ENCODE assay signal across 16 cellular contexts in the genomic region with DNA sequence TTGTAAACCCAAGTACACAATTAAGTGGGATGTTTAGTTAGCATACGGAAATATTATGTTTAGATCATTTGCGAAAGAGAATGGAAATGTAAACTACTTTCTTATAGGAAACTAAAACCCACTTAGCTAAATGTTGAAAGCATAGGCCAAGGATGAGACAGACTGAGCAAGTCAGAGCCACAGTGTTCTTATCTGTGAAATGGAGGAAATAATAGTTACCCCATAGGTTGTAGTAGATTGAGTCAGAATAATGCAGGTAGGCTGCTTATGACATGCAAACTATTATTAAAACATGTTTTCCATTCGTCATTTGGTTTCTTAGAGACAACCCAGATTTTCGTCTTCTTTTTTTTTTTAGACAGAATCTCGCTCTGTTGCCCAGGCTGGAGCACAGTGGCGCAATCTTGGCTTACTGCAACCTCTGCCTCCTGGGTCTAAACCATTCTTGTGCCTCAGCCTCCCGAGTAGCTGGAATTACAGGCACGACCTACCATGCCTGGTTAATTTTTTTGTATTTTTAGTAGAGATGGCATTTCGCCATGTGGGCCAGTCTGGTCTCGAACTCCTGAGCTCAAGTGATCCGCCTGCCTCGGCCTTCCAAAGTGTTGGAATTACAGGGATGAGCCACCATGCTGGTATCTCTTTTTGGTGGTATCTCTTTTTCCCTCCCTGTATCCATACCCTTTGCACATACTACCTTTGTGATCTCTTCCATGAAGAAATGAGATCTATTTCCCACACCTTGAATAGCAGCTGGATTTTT.
A peak's percentile ranks its signal among the peaks of the same experiment; 100 is the strongest.
DNase-seq lines count a peak whose midpoint lies in the region; ATAC-seq and TF ChIP-seq lines count a peak whose summit lies in the region.
"Had no signal": no experiment of that assay in that cellular context is flagged by ENCODE, and none has a peak within 500 bp of the region (broad histone marks: within the 10 kb centered on the region; RNA-seq: fewer than 3 reads in every experiment).

No MANE protein-coding gene starts in this region.

- no peaks in the 10 kb centered on the region for H3K27me3 ChIP-seq in SK-N-SH (ENCODE audit: insufficient read depth)
- H3K27me3 ChIP-seq: sigmoid colon, stomach had no signal

- DNase-seq in activated CD4-positive, alpha-beta memory T cell treated with anti-CD3 and anti-CD28 coated beads for 36 hours, result no peak
- DNase-seq in activated CD4-positive, alpha-beta memory T cell treated with anti-CD3 and anti-CD28 coated beads, Interleukin-2, amount 10 ng/mL, durations not matched to agents 7 days and 5 days, result no peak
- DNase-seq in SK-N-SH, result no peak
- peak; percentile 70 for DNase-seq in epithelial cell of esophagus (ENCODE audit: low read depth)
- no peak for DNase-seq in stimulated activated naive B cell treated with anti-CD40 and anti-IgM and Interleukin-4, amounts not matched to agents 10 μg/mL and 1 μg/mL and 100 μg/mL, for 72 hours
- DNase-seq in anterior cingulate cortex (lab: John Stamatoyannopoulos, UW), result no peak
- DNase-seq in NCI-H446 treated with DMSO at 0.1 percent for 48 hours (lab: John Stamatoyannopoulos, UW), result no peak
- DNase-seq: activated CD4-positive, alpha-beta T cell treated with anti-CD3 and anti-CD28 coated beads, Interleukin-2, amount 50 U/mL, for 4 hours; activated naive CD8-positive, alpha-beta T cell treated with anti-CD3 and anti-CD28 coated beads, Interleukin-2, amount 10 ng/mL, durations not matched to agents 7 days and 5 days; KG1; NCI-H1417 treated with DMSO at 0.1 percent for 48 hours; NCI-H510A; sigmoid colon; stomach had no signal

- CTCF ChIA-PET in activated CD4-positive, alpha-beta memory T cell treated with anti-CD3 and anti-CD28 coated beads for 36 hours (lab: Charles Lee), result interaction anchor here (0.6 kb wide), 1 partner anchor 74 kb away, joined by 3 read pairs; no protein-coding TSS in a partner anchor
- CTCF ChIA-PET in activated CD4-positive, alpha-beta memory T cell treated with anti-CD3 and anti-CD28 coated beads, Interleukin-2, amount 10 ng/mL, durations not matched to agents 7 days and 5 days (lab: Charles Lee), result no interaction called here
- CTCF ChIA-PET in SK-N-SH (lab: Yijun Ruan, JAX), result no interaction called here

- H3K27ac Mint-ChIP-seq in activated CD4-positive, alpha-beta memory T cell treated with anti-CD3 and anti-CD28 coated beads for 36 hours, result peak overlapping the region; percentile 58
- H3K27ac Mint-ChIP-seq in activated CD4-positive, alpha-beta memory T cell treated with anti-CD3 and anti-CD28 coated beads, Interleukin-2, amount 10 ng/mL, durations not matched to agents 7 days and 5 days, result no peak overlapping the region
- no peak overlapping the region for H3K27ac Mint-ChIP-seq in stimulated activated naive B cell treated with anti-CD40 and anti-IgM and Interleukin-4, amounts not matched to agents 10 μg/mL and 1 μg/mL and 100 μg/mL, for 72 hours
- H3K27ac Mint-ChIP-seq: activated naive CD8-positive, alpha-beta T cell treated with anti-CD3 and anti-CD28 coated beads, Interleukin-2, amount 10 ng/mL, durations not matched to agents 7 days and 5 days had no signal

- peak overlapping the region; percentile 61 to 98; a peak in 3 of 4 replicates for H3K27ac ChIP-seq in SK-N-SH (ENCODE audit: low read depth in 2 of 2, low read length in 1 of 2)
- H3K27ac ChIP-seq: coronary artery, stomach had no signal

- no peaks in the 10 kb centered on the region for H3K9me3 Mint-ChIP-seq in activated CD4-positive, alpha-beta memory T cell treated with anti-CD3 and anti-CD28 coated beads for 36 hours
- H3K9me3 Mint-ChIP-seq in activated CD4-positive, alpha-beta memory T cell treated with anti-CD3 and anti-CD28 coated beads, Interleukin-2, amount 10 ng/mL, durations not matched to agents 7 days and 5 days, result no peaks in the 10 kb centered on the region
- no peaks in the 10 kb centered on the region for H3K9me3 Mint-ChIP-seq in stimulated activated naive B cell treated with anti-CD40 and anti-IgM and Interleukin-4, amounts not matched to agents 10 μg/mL and 1 μg/mL and 100 μg/mL, for 72 hours
- H3K9me3 Mint-ChIP-seq: activated naive CD8-positive, alpha-beta T cell treated with anti-CD3 and anti-CD28 coated beads, Interleukin-2, amount 10 ng/mL, durations not matched to agents 7 days and 5 days had no signal

- no peaks in the 10 kb centered on the region for H3K27me3 Mint-ChIP-seq in activated CD4-positive, alpha-beta memory T cell treated with anti-CD3 and anti-CD28 coated beads for 36 hours
- no peaks in the 10 kb centered on the region for H3K27me3 Mint-ChIP-seq in activated CD4-positive, alpha-beta memory T cell treated with anti-CD3 and anti-CD28 coated beads, Interleukin-2, amount 10 ng/mL, durations not matched to agents 7 days and 5 days
- no peaks in the 10 kb centered on the region for H3K27me3 Mint-ChIP-seq in stimulated activated naive B cell treated with anti-CD40 and anti-IgM and Interleukin-4, amounts not matched to agents 10 μg/mL and 1 μg/mL and 100 μg/mL, for 72 hours
- H3K27me3 Mint-ChIP-seq: activated naive CD8-positive, alpha-beta T cell treated with anti-CD3 and anti-CD28 coated beads, Interleukin-2, amount 10 ng/mL, durations not matched to agents 7 days and 5 days had no signal

- H2AFZ ChIP-seq in SK-N-SH (ENCODE audit: low read depth), result no peak overlapping the region

- no peak for TF ChIP-seq RAD21 in SK-N-SH (IDR thresholded peaks at IDR 0.05; ENCODE audit: low read length)

- TF ChIP-seq EP300 in SK-N-SH (IDR thresholded peaks at IDR 0.05; ENCODE audit: borderline replicate concordance in 1 of 2, low read depth in 1 of 2, low read length in 1 of 2), result no peak

- no peaks in the 10 kb centered on the region for H3K36me3 ChIP-seq in SK-N-SH (replicated peaks in 1 of 2; ENCODE audit: control insufficient read depth in 1 of 2, insufficient read depth in 2 of 2, low read length in 1 of 2)
- H3K36me3 ChIP-seq: sigmoid colon, stomach had no signal

- H3K79me2 ChIP-seq in SK-N-SH (ENCODE audit: insufficient read depth), result peaks cover 14% of the 10 kb centered on the region; the same call in 1 of the 2 replicates

- TF ChIP-seq CTCF in SK-N-SH (IDR thresholded peaks at IDR 0.05) (no peak), epithelial cell of esophagus (IDR thresholded peaks at IDR 0.05; ENCODE audit: insufficient read depth, low read depth, low read length, missing control alignments) (no peak)

- H3F3A ChIP-seq in SK-N-SH (replicated peaks; ENCODE audit: insufficient read depth), result peaks cover 61% of the 10 kb centered on the region

- intact Hi-C loops in activated CD4-positive, alpha-beta memory T cell treated with anti-CD3 and anti-CD28 coated beads for 36 hours (cut with micrococcal nuclease), result no loop called here

- peaks cover 11% of the 10 kb centered on the region for H3K4me1 Mint-ChIP-seq in activated CD4-positive, alpha-beta memory T cell treated with anti-CD3 and anti-CD28 coated beads for 36 hours (ENCODE audit: low read depth)
- peaks cover 11% of the 10 kb centered on the region for H3K4me1 Mint-ChIP-seq in activated CD4-positive, alpha-beta memory T cell treated with anti-CD3 and anti-CD28 coated beads, Interleukin-2, amount 10 ng/mL, durations not matched to agents 7 days and 5 days
- peaks cover 19 to 35% of the 10 kb centered on the region in 2 donors for H3K4me1 Mint-ChIP-seq in stimulated activated naive B cell treated with anti-CD40 and anti-IgM and Interleukin-4, amounts not matched to agents 10 μg/mL and 1 μg/mL and 100 μg/mL, for 72 hours

- H3K9me2 ChIP-seq in SK-N-SH, result no peaks in the 10 kb centered on the region

- POLR2A ChIA-PET in activated CD4-positive, alpha-beta memory T cell treated with anti-CD3 and anti-CD28 coated beads for 36 hours (lab: Charles Lee), result no interaction called here
- POLR2A ChIA-PET in activated CD4-positive, alpha-beta memory T cell treated with anti-CD3 and anti-CD28 coated beads, Interleukin-2, amount 10 ng/mL, durations not matched to agents 7 days and 5 days (lab: Charles Lee), result no interaction called here
- POLR2A ChIA-PET in SK-N-SH (lab: Yijun Ruan, JAX), result no interaction called here

- H3K36me3 Mint-ChIP-seq in activated CD4-positive, alpha-beta memory T cell treated with anti-CD3 and anti-CD28 coated beads for 36 hours, result no peaks in the 10 kb centered on the region
- no peaks in the 10 kb centered on the region for H3K36me3 Mint-ChIP-seq in activated CD4-positive, alpha-beta memory T cell treated with anti-CD3 and anti-CD28 coated beads, Interleukin-2, amount 10 ng/mL, durations not matched to agents 7 days and 5 days (ENCODE audit: low read depth)
- H3K36me3 Mint-ChIP-seq in stimulated activated naive B cell treated with anti-CD40 and anti-IgM and Interleukin-4, amounts not matched to agents 10 μg/mL and 1 μg/mL and 100 μg/mL, for 72 hours, result no peaks in the 10 kb centered on the region
- H3K36me3 Mint-ChIP-seq: activated naive CD8-positive, alpha-beta T cell treated with anti-CD3 and anti-CD28 coated beads, Interleukin-2, amount 10 ng/mL, durations not matched to agents 7 days and 5 days had no signal

- peak; percentile 49 to 67 for ATAC-seq in stimulated activated naive B cell treated with anti-CD40 and anti-IgM and Interleukin-4, amounts not matched to agents 10 μg/mL and 1 μg/mL and 100 μg/mL, for 72 hours (replicated peaks)
- no peak for ATAC-seq in HG02642 (IDR thresholded peaks at IDR 0.05; ENCODE audit: poor library complexity, unreplicated experiment)

- H3K9ac ChIP-seq in SK-N-SH, result peak overlapping the region; percentile 85

- H3K4me1 ChIP-seq in SK-N-SH (ENCODE audit: control insufficient read depth in 1 of 2, insufficient read depth in 2 of 2, low read depth in 1 of 2, low read length in 1 of 2), result peaks cover 0 to 18% of the 10 kb centered on the region in 2 experiments; a peak in 3 of 4 replicates
- H3K4me1 ChIP-seq: sigmoid colon had no signal

- H3K9me3 ChIP-seq in SK-N-SH, result no peaks in the 10 kb centered on the region
- H3K9me3 ChIP-seq: sigmoid colon, stomach had no signal

- WGBS in SK-N-SH (ENCODE audit: low lambda C conversion rate), result 86% methylated on average over 12 of the region's 12 CpGs

- H4K20me1 ChIP-seq in SK-N-SH (ENCODE audit: insufficient read depth), result no peaks in the 10 kb centered on the region

- H3K4me3 Mint-ChIP-seq in activated CD4-positive, alpha-beta memory T cell treated with anti-CD3 and anti-CD28 coated beads for 36 hours, result no peak overlapping the region
- no peak overlapping the region for H3K4me3 Mint-ChIP-seq in activated CD4-positive, alpha-beta memory T cell treated with anti-CD3 and anti-CD28 coated beads, Interleukin-2, amount 10 ng/mL, durations not matched to agents 7 days and 5 days
- no peak overlapping the region for H3K4me3 Mint-ChIP-seq in stimulated activated naive B cell treated with anti-CD40 and anti-IgM and Interleukin-4, amounts not matched to agents 10 μg/mL and 1 μg/mL and 100 μg/mL, for 72 hours
- H3K4me3 Mint-ChIP-seq: activated naive CD8-positive, alpha-beta T cell treated with anti-CD3 and anti-CD28 coated beads, Interleukin-2, amount 10 ng/mL, durations not matched to agents 7 days and 5 days had no signal

- H3K4me3 ChIP-seq in SK-N-SH (ENCODE audit: low read depth in 2 of 2, low read length in 1 of 2), result no peak overlapping the region
- H3K4me3 ChIP-seq in epithelial cell of esophagus (ENCODE audit: low read length), result no peak overlapping the region
- H3K4me3 ChIP-seq: coronary artery, sigmoid colon, stomach had no signal

- peak overlapping the region; percentile 35; the same call in 1 of the 2 replicates for H3K4me2 ChIP-seq in SK-N-SH

TF ChIP-seq in SK-N-SH, 30 proteins besides CTCF, POLR2A, EP300 and RAD21 (continues in another document):
- TF ChIP-seq CHD2 (IDR thresholded peaks at IDR 0.05; ENCODE audit: low read length, partially characterized antibody), result no peak
